Comparison of ENCODE assay signal across 11 cellular contexts in genomic region chr3:129025691-129026435, GRCh38. TPM values are rescaled to one million over a fixed set of nuclear protein-coding genes. Genes with fewer than 3 reads are reported as not detected.
A peak's percentile ranks its signal among the peaks of the same experiment; 100 is the strongest.
DNase-seq lines count a peak whose midpoint lies in the region; ATAC-seq, FAIRE-seq and TF ChIP-seq lines count a peak whose summit lies in the region.
"Had no signal": no experiment of that assay in that cellular context is flagged by ENCODE, and none has a peak within 500 bp of the region (broad histone marks: within the 10 kb centered on the region; RNA-seq: fewer than 3 reads in every experiment).

No MANE protein-coding gene starts in this region.

- POLR2A ChIA-PET in activated naive CD8-positive, alpha-beta T cell treated with anti-CD3 and anti-CD28 coated beads, Interleukin-2, amount 10 ng/mL, durations not matched to agents 7 days and 5 days (lab: Charles Lee), result interaction anchor here (0.7 to 4.1 kb wide), 13 partner anchors 9 to 290 kb away, joined by 3 to 87 read pairs (median 6); partner anchors contain the start of genes ACAD9, COPG1 and RAB43

- peak overlapping the region; percentile 83 to 84 for H3K4me3 Mint-ChIP-seq in activated T-cell treated with anti-CD3 and anti-CD28 coated beads, Interleukin-2, amount 50 U/mL, for 72 hours
- peak overlapping the region; percentile 75 for H3K4me3 Mint-ChIP-seq in activated naive CD8-positive, alpha-beta T cell treated with anti-CD3 and anti-CD28 coated beads, Interleukin-2, amount 10 ng/mL, durations not matched to agents 7 days and 5 days

- no peaks in the 10 kb centered on the region for H3K9me3 Mint-ChIP-seq in activated T-cell treated with anti-CD3 and anti-CD28 coated beads, Interleukin-2, amount 50 U/mL, for 72 hours
- H3K9me3 Mint-ChIP-seq in activated naive CD8-positive, alpha-beta T cell treated with anti-CD3 and anti-CD28 coated beads, Interleukin-2, amount 10 ng/mL, durations not matched to agents 7 days and 5 days, result no peaks in the 10 kb centered on the region

- H3K9me3 ChIP-seq in mucosa of descending colon (no peaks in the 10 kb centered on the region), transverse colon (no peaks in the 10 kb centered on the region)

- no peaks in the 10 kb centered on the region for H3K36me3 Mint-ChIP-seq in activated T-cell treated with anti-CD3 and anti-CD28 coated beads, Interleukin-2, amount 50 U/mL, for 72 hours (ENCODE audit: insufficient read depth in 2 of 2)
- no peaks in the 10 kb centered on the region for H3K36me3 Mint-ChIP-seq in activated naive CD8-positive, alpha-beta T cell treated with anti-CD3 and anti-CD28 coated beads, Interleukin-2, amount 10 ng/mL, durations not matched to agents 7 days and 5 days

- TF ChIP-seq POLR2A in transverse colon (IDR thresholded peaks at IDR 0.05), result no peak

- peaks cover 11% of the 10 kb centered on the region for H3K4me1 Mint-ChIP-seq in activated T-cell treated with anti-CD3 and anti-CD28 coated beads, Interleukin-2, amount 50 U/mL, for 72 hours (ENCODE audit: low read depth)
- H3K4me1 Mint-ChIP-seq in activated naive CD8-positive, alpha-beta T cell treated with anti-CD3 and anti-CD28 coated beads, Interleukin-2, amount 10 ng/mL, durations not matched to agents 7 days and 5 days, result peaks cover 20% of the 10 kb centered on the region

- H3K27ac ChIP-seq in transverse colon, result peak overlapping the region; percentile 71 to 76 (median 74)

- H3K4me3 ChIP-seq in mucosa of descending colon (no peak overlapping the region), transverse colon (no peak overlapping the region)

- peaks cover 7% of the 10 kb centered on the region for H3K4me1 ChIP-seq in mucosa of descending colon (ENCODE audit: low read depth)
- peaks cover 0 to 18% (median 13%) of the 10 kb centered on the region in 4 donors for H3K4me1 ChIP-seq in transverse colon

- TF ChIP-seq EP300 in transverse colon (IDR thresholded peaks at IDR 0.05; ENCODE audit: low read depth), result no peak

- intact Hi-C loops in mucosa of descending colon (cut with DNase I, micrococcal nuclease) (no loop called here), transverse colon (cut with DNase I; ENCODE audit: low total_unique reads) (no loop called here)

- DNase-seq in activated T-cell treated with anti-CD3 and anti-CD28 coated beads, Interleukin-2, amount 50 U/mL, for 72 hours, result no peak
- DNase-seq in activated T-cell treated with anti-CD3 and anti-CD28 coated beads for 4 hours (no peak), mucosa of descending colon (peak in 2 of 3 donors; percentile 54 to 59), transverse colon (peak; percentile 40), GM19239 (ENCODE audit: insufficient read length, low spot score) (no peak), NCI-H1417 treated with DMSO at 0.1 percent for 48 hours (lab: John Stamatoyannopoulos, UW) (no peak)
- DNase-seq in activated naive CD8-positive, alpha-beta T cell treated with anti-CD3 and anti-CD28 coated beads, Interleukin-2, amount 10 ng/mL, durations not matched to agents 7 days and 5 days, result no peak

- FAIRE-seq in GM19239 (lab: Jason Lieb, UNC), result no peak
- FAIRE-seq: endometrium, keratinocyte had no signal

- 70 to 71% methylated on average over 2 to 8 of the region's 8 CpGs for WGBS in transverse colon (ENCODE audit: low coverage in 1 of 2), 2 donors

- H3K36me3 ChIP-seq in mucosa of descending colon (ENCODE audit: low read depth) (no peaks in the 10 kb centered on the region), transverse colon (no peaks in the 10 kb centered on the region)
- H3K36me3 ChIP-seq: tibial nerve had no signal

- H3K27me3 ChIP-seq in transverse colon, result no peaks in the 10 kb centered on the region
- H3K27me3 ChIP-seq: tibial nerve had no signal

- no peak overlapping the region for H3K27ac Mint-ChIP-seq in activated T-cell treated with anti-CD3 and anti-CD28 coated beads, Interleukin-2, amount 50 U/mL, for 72 hours
- H3K27ac Mint-ChIP-seq in activated naive CD8-positive, alpha-beta T cell treated with anti-CD3 and anti-CD28 coated beads, Interleukin-2, amount 10 ng/mL, durations not matched to agents 7 days and 5 days, result peak overlapping the region; percentile 89

- in situ Hi-C loops in transverse colon (cut with MboI; ENCODE audit: low pct_ligation_motif_present in 1 of 4, low pct_unique_long_range_greater_than_20kb in 1 of 4, low sequenced_read_pairs in 3 of 4), result no loop called here

- ATAC-seq in activated T-cell treated with anti-CD3 and anti-CD28 coated beads, Interleukin-2, amount 50 U/mL, for 72 hours (replicated peaks in 1 of 2), result no peak
- no peak for ATAC-seq in activated naive CD8-positive, alpha-beta T cell treated with anti-CD3 and anti-CD28 coated beads, Interleukin-2, amount 10 ng/mL, durations not matched to agents 7 days and 5 days (ENCODE audit: low read depth)
- ATAC-seq in mucosa of descending colon (no peak), GM19467 (IDR thresholded peaks at IDR 0.05; ENCODE audit: unreplicated experiment) (no peak)

- TF ChIP-seq CTCF in mucosa of descending colon (IDR thresholded peaks at IDR 0.05) (no peak), transverse colon (IDR thresholded peaks at IDR 0.05) (no peak)

- H3K27me3 Mint-ChIP-seq in activated T-cell treated with anti-CD3 and anti-CD28 coated beads, Interleukin-2, amount 50 U/mL, for 72 hours (ENCODE audit: low read depth), result no peaks in the 10 kb centered on the region
- H3K27me3 Mint-ChIP-seq in activated naive CD8-positive, alpha-beta T cell treated with anti-CD3 and anti-CD28 coated beads, Interleukin-2, amount 10 ng/mL, durations not matched to agents 7 days and 5 days, result no peaks in the 10 kb centered on the region

RNA-seq across cellular contexts. Expression of gene EFCC1, which starts 24.8 kb away (rescaled TPM):
- under 1 TPM; 0.26 to 0.42 TPM for total RNA-seq in activated T-cell treated with anti-CD3 and anti-CD28 coated beads, Interleukin-2, amount 50 U/mL, for 72 hours
- total RNA-seq in activated naive CD8-positive, alpha-beta T cell treated with anti-CD3 and anti-CD28 coated beads, Interleukin-2, amount 10 ng/mL, durations not matched to agents 7 days and 5 days, result under 1 TPM; 0.14 to 0.23 TPM
- 10 to 100 TPM in 1 of 3 donors, 1 to 10 TPM in 2; 1.8 to 12.0 (median 3.6) TPM for total RNA-seq in mucosa of descending colon
- 1 to 10 TPM in 3 of 4 donors, under 1 TPM in 1; 0.75 to 2.2 (median 1.7) TPM for total RNA-seq in transverse colon

RNA-seq across cellular contexts. Expression of gene CFAP92, which starts 32.0 kb away (rescaled TPM):
- total RNA-seq in activated T-cell treated with anti-CD3 and anti-CD28 coated beads, Interleukin-2, amount 50 U/mL, for 72 hours, result 1 to 10 TPM; 1.1 TPM
- total RNA-seq in activated naive CD8-positive, alpha-beta T cell treated with anti-CD3 and anti-CD28 coated beads, Interleukin-2, amount 10 ng/mL, durations not matched to agents 7 days and 5 days, result under 1 TPM in 1 of 2 experiments, not detected in 1; 0.22 TPM
- total RNA-seq in mucosa of descending colon, result 1 to 10 TPM; 1.1 to 1.5 (median 1.3) TPM
- 1 to 10 TPM in 1 of 4 donors, under 1 TPM in 1, not detected in 2; 0.95 to 1.2 TPM for total RNA-seq in transverse colon

RNA-seq across cellular contexts. Expression of gene GP9, which starts 34.7 kb away (rescaled TPM):
- not detected for total RNA-seq in activated T-cell treated with anti-CD3 and anti-CD28 coated beads, Interleukin-2, amount 50 U/mL, for 72 hours
- total RNA-seq in activated naive CD8-positive, alpha-beta T cell treated with anti-CD3 and anti-CD28 coated beads, Interleukin-2, amount 10 ng/mL, durations not matched to agents 7 days and 5 days, result not detected
- total RNA-seq in mucosa of descending colon (under 1 TPM in 1 of 3 donors, not detected in 2; 0.90 TPM), transverse colon (1 to 10 TPM in 1 of 4 donors, under 1 TPM in 1, not detected in 2; 0.64 to 1.2 TPM)
- total RNA-seq: tibial nerve had no signal

Comparison
In these comparisons a context has a peak if more than half of its experiments do, and no peak if none do; other contexts are left out.
1. DNase-seq: peak in mucosa of descending colon (2 of 3) and transverse colon (single experiment); none in activated T-cell treated with anti-CD3 and anti-CD28 coated beads, Interleukin-2, amount 50 U/mL, for 72 hours (0 of 2), activated T-cell treated with anti-CD3 and anti-CD28 coated beads for 4 hours (single experiment), activated naive CD8-positive, alpha-beta T cell treated with anti-CD3 and anti-CD28 coated beads, Interleukin-2, amount 10 ng/mL, durations not matched to agents 7 days and 5 days (single experiment), GM19239 (single experiment) and NCI-H1417 treated with DMSO at 0.1 percent for 48 hours (single experiment).